In genomic region chr20:362271-363254, GRCh38 we compare ENCODE assay signal across 8 cellular contexts. TPM values are rescaled to one million over a fixed set of nuclear protein-coding genes. Genes with fewer than 3 reads are reported as not detected.
DNase-seq lines count a peak whose midpoint lies in the region; ATAC-seq and TF ChIP-seq lines count a peak whose summit lies in the region.

No MANE protein-coding gene starts in this region.

- peak; percentile 78 for ATAC-seq in SK-N-SH treated with all-trans-retinoic acid at 6 μM for 48 hours
- ATAC-seq in lower lobe of right lung = peak; percentile 83 to 90
- ATAC-seq in GM18868 (IDR thresholded peaks at IDR 0.05; ENCODE audit: unreplicated experiment) = no peak
- no peak for ATAC-seq in HG03159 (IDR thresholded peaks at IDR 0.05; ENCODE audit: unreplicated experiment)

- H3K4me1 ChIP-seq in lower lobe of right lung = peaks cover 16% of the 10 kb centered on the region
- H3K4me1 ChIP-seq in tibial artery = peaks cover 0 to 7% (median 2%) of the 10 kb centered on the region in 4 donors

- peak; percentile 43 for TF ChIP-seq CTCF in lower lobe of right lung (IDR thresholded peaks at IDR 0.05)
- peak; percentile 32 to 38 for TF ChIP-seq CTCF in tibial artery (IDR thresholded peaks at IDR 0.05)

- H3K36me3 ChIP-seq in lower lobe of right lung = no peaks in the 10 kb centered on the region
- H3K36me3 ChIP-seq in tibial artery = no peaks in the 10 kb centered on the region

- H3K9me3 ChIP-seq in lower lobe of right lung = no peaks in the 10 kb centered on the region
- H3K9me3 ChIP-seq in tibial artery = no peaks in the 10 kb centered on the region

- H3K4me3 ChIP-seq in lower lobe of right lung = no peak overlapping the region
- no peak overlapping the region for H3K4me3 ChIP-seq in tibial artery

- H3K27me3 ChIP-seq in lower lobe of right lung (ENCODE audit: low read depth) (no peaks in the 10 kb centered on the region), tibial artery (no peaks in the 10 kb centered on the region)

- intact Hi-C loops in lower lobe of right lung (cut with DNase I) = no loop called here
- intact Hi-C loops in tibial artery (cut with DNase I; ENCODE audit: low total_unique reads) = no loop called here

- H3K27ac ChIP-seq in lower lobe of right lung (no peak overlapping the region), tibial artery (no peak overlapping the region)

- DNase-seq in GF-D8 (lab: John Stamatoyannopoulos, UW) (peak; percentile 93), M059J (ENCODE audit: low read depth) (peak; percentile 99), cerebellar cortex (ENCODE audit: low spot score) (peak; percentile 86), lower lobe of right lung (peak; percentile 93), tibial artery (peak; percentile 86 to 88)

TF ChIP-seq in SK-N-SH treated with all-trans-retinoic acid at 6 μM for 48 hours, 23 proteins besides CTCF, POLR2A, EP300 and RAD21:
- TF ChIP-seq, protein P1, sequence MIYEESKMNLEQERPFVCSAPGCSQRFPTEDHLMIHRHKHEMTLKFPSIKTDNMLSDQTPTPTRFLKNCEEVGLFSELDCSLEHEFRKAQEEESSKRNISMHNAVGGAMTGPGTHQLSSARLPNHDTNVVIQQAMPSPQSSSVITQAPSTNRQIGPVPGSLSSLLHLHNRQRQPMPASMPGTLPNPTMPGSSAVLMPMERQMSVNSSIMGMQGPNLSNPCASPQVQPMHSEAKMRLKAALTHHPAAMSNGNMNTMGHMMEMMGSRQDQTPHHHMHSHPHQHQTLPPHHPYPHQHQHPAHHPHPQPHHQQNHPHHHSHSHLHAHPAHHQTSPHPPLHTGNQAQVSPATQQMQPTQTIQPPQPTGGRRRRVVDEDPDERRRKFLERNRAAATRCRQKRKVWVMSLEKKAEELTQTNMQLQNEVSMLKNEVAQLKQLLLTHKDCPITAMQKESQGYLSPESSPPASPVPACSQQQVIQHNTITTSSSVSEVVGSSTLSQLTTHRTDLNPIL (CRISPR knock-in tag; IDR thresholded peaks at IDR 0.05; ENCODE audit: low read depth) = no peak
- no peak for TF ChIP-seq OSR1 (CRISPR knock-in tag; IDR thresholded peaks at IDR 0.05)
- TF ChIP-seq PPARA (CRISPR knock-in tag; IDR thresholded peaks at IDR 0.05; ENCODE audit: borderline replicate concordance) = no peak
- TF ChIP-seq ZC3H10 (CRISPR knock-in tag; IDR thresholded peaks at IDR 0.05) = no peak
- TF ChIP-seq ARNTL (CRISPR knock-in tag; IDR thresholded peaks at IDR 0.05; ENCODE audit: borderline replicate concordance, low read depth) = no peak
- no peak for TF ChIP-seq RARB (CRISPR knock-in tag; IDR thresholded peaks at IDR 0.05)
- TF ChIP-seq ZNF565 (CRISPR knock-in tag; conservative IDR thresholded peaks at IDR 0.05; ENCODE audit: low read depth) = no peak
- TF ChIP-seq, protein P2, sequence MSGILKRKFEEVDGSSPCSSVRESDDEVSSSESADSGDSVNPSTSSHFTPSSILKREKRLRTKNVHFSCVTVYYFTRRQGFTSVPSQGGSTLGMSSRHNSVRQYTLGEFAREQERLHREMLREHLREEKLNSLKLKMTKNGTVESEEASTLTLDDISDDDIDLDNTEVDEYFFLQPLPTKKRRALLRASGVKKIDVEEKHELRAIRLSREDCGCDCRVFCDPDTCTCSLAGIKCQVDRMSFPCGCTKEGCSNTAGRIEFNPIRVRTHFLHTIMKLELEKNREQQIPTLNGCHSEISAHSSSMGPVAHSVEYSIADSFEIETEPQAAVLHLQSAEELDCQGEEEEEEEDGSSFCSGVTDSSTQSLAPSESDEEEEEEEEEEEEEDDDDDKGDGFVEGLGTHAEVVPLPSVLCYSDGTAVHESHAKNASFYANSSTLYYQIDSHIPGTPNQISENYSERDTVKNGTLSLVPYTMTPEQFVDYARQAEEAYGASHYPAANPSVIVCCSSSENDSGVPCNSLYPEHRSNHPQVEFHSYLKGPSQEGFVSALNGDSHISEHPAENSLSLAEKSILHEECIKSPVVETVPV (CRISPR knock-in tag; IDR thresholded peaks at IDR 0.05) = no peak
- TF ChIP-seq TCF4 (CRISPR knock-in tag; IDR thresholded peaks at IDR 0.05; ENCODE audit: borderline replicate concordance) = no peak
- no peak for TF ChIP-seq ESRRG (CRISPR knock-in tag; IDR thresholded peaks at IDR 0.05)
- TF ChIP-seq ZFP30 (CRISPR knock-in tag; IDR thresholded peaks at IDR 0.05) = no peak
- TF ChIP-seq SNAI2 (CRISPR knock-in tag; IDR thresholded peaks at IDR 0.05) = no peak
- TF ChIP-seq ZNF8 (CRISPR knock-in tag; IDR thresholded peaks at IDR 0.05) = no peak
- no peak for TF ChIP-seq GLIS3 (CRISPR knock-in tag; IDR thresholded peaks at IDR 0.05)
- no peak for TF ChIP-seq ISL1 (CRISPR knock-in tag; IDR thresholded peaks at IDR 0.05)
- TF ChIP-seq, protein P3, sequence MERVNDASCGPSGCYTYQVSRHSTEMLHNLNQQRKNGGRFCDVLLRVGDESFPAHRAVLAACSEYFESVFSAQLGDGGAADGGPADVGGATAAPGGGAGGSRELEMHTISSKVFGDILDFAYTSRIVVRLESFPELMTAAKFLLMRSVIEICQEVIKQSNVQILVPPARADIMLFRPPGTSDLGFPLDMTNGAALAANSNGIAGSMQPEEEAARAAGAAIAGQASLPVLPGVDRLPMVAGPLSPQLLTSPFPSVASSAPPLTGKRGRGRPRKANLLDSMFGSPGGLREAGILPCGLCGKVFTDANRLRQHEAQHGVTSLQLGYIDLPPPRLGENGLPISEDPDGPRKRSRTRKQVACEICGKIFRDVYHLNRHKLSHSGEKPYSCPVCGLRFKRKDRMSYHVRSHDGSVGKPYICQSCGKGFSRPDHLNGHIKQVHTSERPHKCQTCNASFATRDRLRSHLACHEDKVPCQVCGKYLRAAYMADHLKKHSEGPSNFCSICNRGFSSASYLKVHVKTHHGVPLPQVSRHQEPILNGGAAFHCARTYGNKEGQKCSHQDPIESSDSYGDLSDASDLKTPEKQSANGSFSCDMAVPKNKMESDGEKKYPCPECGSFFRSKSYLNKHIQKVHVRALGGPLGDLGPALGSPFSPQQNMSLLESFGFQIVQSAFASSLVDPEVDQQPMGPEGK (CRISPR knock-in tag; IDR thresholded peaks at IDR 0.05; ENCODE audit: borderline replicate concordance) = no peak
- TF ChIP-seq, protein P4, sequence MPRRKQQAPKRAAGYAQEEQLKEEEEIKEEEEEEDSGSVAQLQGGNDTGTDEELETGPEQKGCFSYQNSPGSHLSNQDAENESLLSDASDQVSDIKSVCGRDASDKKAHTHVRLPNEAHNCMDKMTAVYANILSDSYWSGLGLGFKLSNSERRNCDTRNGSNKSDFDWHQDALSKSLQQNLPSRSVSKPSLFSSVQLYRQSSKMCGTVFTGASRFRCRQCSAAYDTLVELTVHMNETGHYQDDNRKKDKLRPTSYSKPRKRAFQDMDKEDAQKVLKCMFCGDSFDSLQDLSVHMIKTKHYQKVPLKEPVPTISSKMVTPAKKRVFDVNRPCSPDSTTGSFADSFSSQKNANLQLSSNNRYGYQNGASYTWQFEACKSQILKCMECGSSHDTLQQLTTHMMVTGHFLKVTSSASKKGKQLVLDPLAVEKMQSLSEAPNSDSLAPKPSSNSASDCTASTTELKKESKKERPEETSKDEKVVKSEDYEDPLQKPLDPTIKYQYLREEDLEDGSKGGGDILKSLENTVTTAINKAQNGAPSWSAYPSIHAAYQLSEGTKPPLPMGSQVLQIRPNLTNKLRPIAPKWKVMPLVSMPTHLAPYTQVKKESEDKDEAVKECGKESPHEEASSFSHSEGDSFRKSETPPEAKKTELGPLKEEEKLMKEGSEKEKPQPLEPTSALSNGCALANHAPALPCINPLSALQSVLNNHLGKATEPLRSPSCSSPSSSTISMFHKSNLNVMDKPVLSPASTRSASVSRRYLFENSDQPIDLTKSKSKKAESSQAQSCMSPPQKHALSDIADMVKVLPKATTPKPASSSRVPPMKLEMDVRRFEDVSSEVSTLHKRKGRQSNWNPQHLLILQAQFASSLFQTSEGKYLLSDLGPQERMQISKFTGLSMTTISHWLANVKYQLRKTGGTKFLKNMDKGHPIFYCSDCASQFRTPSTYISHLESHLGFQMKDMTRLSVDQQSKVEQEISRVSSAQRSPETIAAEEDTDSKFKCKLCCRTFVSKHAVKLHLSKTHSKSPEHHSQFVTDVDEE (CRISPR knock-in tag; IDR thresholded peaks at IDR 0.05) = no peak
- no peak for TF ChIP-seq ZNF70 (CRISPR knock-in tag; IDR thresholded peaks at IDR 0.05)
- no peak for TF ChIP-seq TOX (CRISPR knock-in tag; IDR thresholded peaks at IDR 0.05; ENCODE audit: borderline replicate concordance)
- TF ChIP-seq ZFP3 (CRISPR knock-in tag; IDR thresholded peaks at IDR 0.05) = no peak

RNA-seq across cellular contexts. Expression of gene NRSN2, which starts 15.7 kb away (rescaled TPM):
- 102 and 149 TPM in 2 replicates for total RNA-seq in M059J (2014; rRNA removed; shearing (Covaris generic))
- 17.3 TPM for total RNA-seq in lower lobe of right lung

RNA-seq across cellular contexts. Expression of gene TRIB3, which starts 18.0 kb away (rescaled TPM):
- 34.1 and 35.5 TPM in 2 replicates for total RNA-seq in M059J (2014; rRNA removed; shearing (Covaris generic))
- 13.9 TPM for total RNA-seq in lower lobe of right lung

RNA-seq across cellular contexts. Expression of gene SOX12, which starts 37.2 kb away (rescaled TPM):
- 5.1 and 16.5 TPM in 2 replicates for total RNA-seq in M059J (2014; rRNA removed; shearing (Covaris generic))
- total RNA-seq in lower lobe of right lung = 9.8 TPM

RNA-seq across cellular contexts. Expression of gene RBCK1, which starts 45.5 kb away (rescaled TPM):
- 132 and 155 TPM in 2 replicates for total RNA-seq in M059J (2014; rRNA removed; shearing (Covaris generic))
- total RNA-seq in lower lobe of right lung = 95.7 TPM

Comparison
In these comparisons a context has a peak if more than half of its experiments do, and no peak if none do; other contexts are left out.
1. ATAC-seq: peak in SK-N-SH treated with all-trans-retinoic acid at 6 μM for 48 hours (single experiment) and lower lobe of right lung (2 of 2); none in GM18868 (single experiment) and HG03159 (single experiment).
2. Peak in every context shown above with its lines, with median percentiles within 50 percentile points of each other: DNase-seq.